Comparison of ENCODE assay signal across 13 cellular contexts in the genomic region with DNA sequence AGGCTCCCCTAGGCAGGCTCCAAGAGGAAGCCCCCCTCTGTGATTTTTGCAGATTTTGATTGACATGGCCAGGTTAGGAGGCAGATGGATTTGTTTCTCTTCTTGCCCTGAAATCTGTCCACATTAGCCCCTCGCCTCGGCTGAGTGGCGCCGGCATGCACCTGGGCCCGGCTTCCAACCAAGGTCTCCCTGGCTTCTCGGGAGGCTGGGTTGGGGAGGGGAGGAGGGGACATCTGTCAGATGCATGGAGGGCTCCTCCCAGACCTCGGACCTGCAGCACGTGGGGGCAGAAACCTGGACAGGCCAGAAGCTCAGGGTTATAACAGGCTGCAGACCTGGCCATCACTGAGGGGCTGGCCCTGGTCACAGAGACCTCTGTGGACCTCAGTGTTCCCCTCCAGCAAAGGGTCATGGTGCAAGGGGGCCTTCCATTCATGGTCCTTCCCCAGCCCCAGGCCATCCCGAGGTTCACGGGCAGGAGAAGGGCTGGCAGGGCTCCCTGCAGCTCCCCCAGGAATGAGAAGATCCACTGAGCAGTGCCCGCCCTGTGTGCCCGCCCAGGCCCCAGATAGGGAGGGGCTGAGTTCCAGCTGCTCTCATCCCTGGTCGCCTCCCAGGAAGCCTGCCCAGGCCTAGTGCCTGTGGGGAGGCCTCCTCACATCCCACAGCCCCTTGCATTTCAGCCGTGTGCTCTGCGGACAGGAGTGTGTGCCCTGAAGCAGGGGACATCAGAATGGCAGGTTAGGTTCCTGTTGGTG.
A peak's percentile ranks its signal among the peaks of the same experiment; 100 is the strongest.
DNase-seq lines count a peak whose midpoint lies in the region.
"Had no signal": no experiment of that assay in that cellular context is flagged by ENCODE, and none has a peak within 500 bp of the region (broad histone marks: within the 10 kb centered on the region; RNA-seq: fewer than 3 reads in every experiment).

No MANE protein-coding gene starts in this region.

- H2AFZ ChIP-seq in trophoblast cell (ENCODE audit: insufficient read depth, low read length, poor library complexity) = no peak overlapping the region

- no peak overlapping the region for H3K4ac ChIP-seq in trophoblast cell (ENCODE audit: low read depth, low read length)

- no peak overlapping the region for H4K12ac ChIP-seq in trophoblast cell (ENCODE audit: low read depth, low read length)

- no peak overlapping the region for H3K4me2 ChIP-seq in trophoblast cell (ENCODE audit: low read length)
- H3K4me2 ChIP-seq: BLaER1 treated with 17β-estradiol and CSF1 and Interleukin-3, amounts not matched to agents 10 nM and 100 nM had no signal

- H3K14ac ChIP-seq in trophoblast cell (ENCODE audit: low read length) = no peak overlapping the region

- no peak overlapping the region for H3K18ac ChIP-seq in trophoblast cell (ENCODE audit: low read length)

- no peaks in the 10 kb centered on the region for H3K79me1 ChIP-seq in trophoblast cell (ENCODE audit: low read length)

- H4K8ac ChIP-seq in trophoblast cell (ENCODE audit: low read depth, low read length) = no peak overlapping the region

- no CpG with 5 or more reads among the region's 15 CpGs for WGBS in trophoblast cell (ENCODE audit: extremely low coverage, insufficient coverage, insufficient read length)

- H3K36me3 ChIP-seq in trophoblast cell (ENCODE audit: control insufficient read depth in 1 of 2, insufficient read depth in 2 of 2, low read length in 2 of 2) (no peaks in the 10 kb centered on the region), MG63 (no peaks in the 10 kb centered on the region)
- H3K36me3 ChIP-seq: BLaER1 treated with 17β-estradiol and CSF1 and Interleukin-3, amounts not matched to agents 10 nM and 100 nM had no signal

- no peak overlapping the region for H2BK120ac ChIP-seq in trophoblast cell (ENCODE audit: insufficient read depth, low read length, poor library complexity)

- H2BK12ac ChIP-seq in trophoblast cell (ENCODE audit: low read length) = no peak overlapping the region

- no peak overlapping the region for H2BK5ac ChIP-seq in trophoblast cell (ENCODE audit: low read depth, low read length, poor library complexity)

- no peaks in the 10 kb centered on the region for H3K27me3 ChIP-seq in trophoblast cell (ENCODE audit: insufficient read depth, low read length)
- H3K27me3 ChIP-seq in MG63 = no peaks in the 10 kb centered on the region
- H3K27me3 ChIP-seq: BLaER1 treated with 17β-estradiol and CSF1 and Interleukin-3, amounts not matched to agents 10 nM and 100 nM had no signal

- no peak overlapping the region for H4K91ac ChIP-seq in trophoblast cell (ENCODE audit: low read depth, low read length)

- H3K4me1 ChIP-seq in trophoblast cell (ENCODE audit: control insufficient read depth in 1 of 2, insufficient read depth in 2 of 2, low read length in 2 of 2) = peaks cover 0 to 4% of the 10 kb centered on the region in 2 experiments
- H3K4me1 ChIP-seq: BLaER1 treated with 17β-estradiol and CSF1 and Interleukin-3, amounts not matched to agents 10 nM and 100 nM had no signal

- H2AK5ac ChIP-seq in trophoblast cell (ENCODE audit: low read length) = no peak overlapping the region

- H3K9me3 ChIP-seq in trophoblast cell (ENCODE audit: insufficient read depth, low read depth, low read length) = peaks cover 4% of the 10 kb centered on the region
- H3K9me3 ChIP-seq in MG63 = no peaks in the 10 kb centered on the region
- H3K9me3 ChIP-seq: BLaER1 treated with 17β-estradiol and CSF1 and Interleukin-3, amounts not matched to agents 10 nM and 100 nM had no signal

- no peak overlapping the region for H3K9ac ChIP-seq in trophoblast cell (ENCODE audit: low read length)
- H3K9ac ChIP-seq: BLaER1 treated with 17β-estradiol and CSF1 and Interleukin-3, amounts not matched to agents 10 nM and 100 nM had no signal

- H3K4me3 ChIP-seq in trophoblast cell (ENCODE audit: low read depth, low read length) = peak overlapping the region; percentile 15
- H3K4me3 ChIP-seq in MG63 = no peak overlapping the region
- H3K4me3 ChIP-seq: BLaER1 treated with 17β-estradiol and CSF1 and Interleukin-3, amounts not matched to agents 10 nM and 100 nM had no signal

- no peak overlapping the region for H3K23ac ChIP-seq in trophoblast cell (ENCODE audit: low read length)

- H3K27ac ChIP-seq in trophoblast cell (ENCODE audit: low read depth, low read length) = no peak overlapping the region
- H3K27ac ChIP-seq: BLaER1 treated with 17β-estradiol and CSF1 and Interleukin-3, amounts not matched to agents 10 nM and 100 nM had no signal

- DNase-seq in NCI-H2171 (lab: John Stamatoyannopoulos, UW) = peak; percentile 70
- peak; percentile 82 to 89 for DNase-seq in NCI-H524 (lab: John Stamatoyannopoulos, UW)
- peak; percentile 28 for DNase-seq in left kidney (ENCODE audit: low read depth, low spot score)
- DNase-seq in trophoblast cell = no peak
- DNase-seq in SW 1271 (lab: John Stamatoyannopoulos, UW) = no peak
- DNase-seq in NCI-H226 = no peak
- DNase-seq in MG63 = no peak
- DNase-seq: Calu3; CD8-positive, alpha-beta T cell; DMS79 treated with DMSO at 0.1 percent for 48 hours; GF-D8; H9 had no signal

- H3K79me2 ChIP-seq in trophoblast cell (ENCODE audit: control insufficient read depth, insufficient read depth, low read length, poor library complexity) = no peaks in the 10 kb centered on the region

Comparison
In these comparisons a context has a peak if more than half of its experiments do, and no peak if none do; other contexts are left out.
1. DNase-seq: peak in NCI-H2171 (single experiment), NCI-H524 (2 of 2) and left kidney (single experiment); none in trophoblast cell (0 of 2), SW 1271 (0 of 2), NCI-H226 (single experiment) and MG63 (single experiment).